Comparison of ENCODE assay signal across 25 cellular contexts in genomic region chr3:71514621-71515020, GRCh38.
DNase-seq lines count a peak whose midpoint lies in the region; ATAC-seq, FAIRE-seq and TF ChIP-seq lines count a peak whose summit lies in the region.
"Had no signal": no experiment of that assay in that cellular context is flagged by ENCODE, and none has a peak within 500 bp of the region (broad histone marks: within the 10 kb centered on the region; RNA-seq: fewer than 3 reads in every experiment).

No MANE protein-coding gene starts in this region.

- no peaks in the 10 kb centered on the region for H4K20me1 ChIP-seq in SK-N-SH (ENCODE audit: insufficient read depth)
- H4K20me1 ChIP-seq in HepG2 (ENCODE audit: insufficient read depth, low read length), result peaks cover 11% of the 10 kb centered on the region

- no peaks in the 10 kb centered on the region for H3K9me3 ChIP-seq in SK-N-SH
- H3K9me3 ChIP-seq in mesenchymal stem cell (ENCODE audit: control insufficient read depth, low read length), result no peaks in the 10 kb centered on the region
- H3K9me3 ChIP-seq in HepG2 (ENCODE audit: low read length), result no peaks in the 10 kb centered on the region
- H3K9me3 ChIP-seq in psoas muscle, result no peaks in the 10 kb centered on the region
- H3K9me3 ChIP-seq: left ventricle myocardium inferior, right lobe of liver, SJSA1, tibial nerve had no signal

- no peak for TF ChIP-seq POLR2A in HepG2 (IDR thresholded peaks at IDR 0.05; ENCODE audit: insufficient read depth in 1 of 2, low read depth in 2 of 2, low read length in 2 of 2)

- TF ChIP-seq EP300 in SK-N-SH (IDR thresholded peaks at IDR 0.05; ENCODE audit: borderline replicate concordance in 1 of 2, low read depth in 1 of 2, low read length in 1 of 2) (no peak), HepG2 (IDR thresholded peaks at IDR 0.05; ENCODE audit: low read depth in 2 of 2, low read length in 2 of 2) (no peak), HepG2 (CRISPR knock-in tag; IDR thresholded peaks at IDR 0.05; ENCODE audit: borderline replicate concordance) (no peak)

- intact Hi-C loops in HepG2 (cut with micrococcal nuclease; ENCODE audit: unreplicated experiment) (no loop called here), psoas muscle (cut with DNase I) (no loop called here)

- H3K79me1 ChIP-seq in mesenchymal stem cell (replicated peaks; ENCODE audit: low read length, poor library complexity, severe bottlenecking), result no peaks in the 10 kb centered on the region

- 90% methylated on average over 5 of the region's 5 CpGs for WGBS in SK-N-SH (ENCODE audit: low lambda C conversion rate)
- WGBS in mesenchymal stem cell, result 81% methylated on average over 5 of the region's 5 CpGs
- 94% methylated on average over 5 of the region's 5 CpGs for WGBS in HepG2 (ENCODE audit: low lambda C conversion rate)
- WGBS in psoas muscle, 3 donors, result 93 to 99% (median 96%) methylated on average over 5 of the region's 5 CpGs

- peak overlapping the region; percentile 53 for H2AK5ac ChIP-seq in mesenchymal stem cell (ENCODE audit: low read length, severe bottlenecking)

- DNase-seq in SK-N-SH (no peak), bronchial epithelial cell (ENCODE audit: low read depth) (peak; percentile 68), mesenchymal stem cell (no peak), HepG2 (ENCODE audit: low spot score) (no peak), SKM-1 treated with dmso at 0.1 percent for 144 hours (lab: John Stamatoyannopoulos, UW; ENCODE audit: unreplicated experiment) (no peak), psoas muscle (no peak)
- DNase-seq: activated CD4-positive, alpha-beta T cell treated with anti-CD3 and anti-CD28 coated beads, Interleukin-2, amount 10 ng/mL, durations not matched to agents 24 days and 14 days; activated CD8-positive, alpha-beta memory T cell treated with anti-CD3 and anti-CD28 coated beads for 24 hours; activated effector memory CD4-positive, alpha-beta T cell treated with Interleukin-2 at 50 U/mL for 16 hours; DMS79; immature natural killer cell; left ventricle myocardium inferior; MV-4-11; NCI-H1436 treated with DMSO at 0.1 percent for 48 hours; NCI-H2081 treated with DMSO at 0.1 percent for 48 hours; NCI-H345; NCI-H748 treated with DMSO at 0.1 percent for 48 hours; right lobe of liver; stimulated activated CD4-positive, alpha-beta T cell treated with anti-CD3 and anti-CD28 coated beads, Interleukin-4, amount 100 ng/mL, for 24 hours had no signal

- H3K9ac ChIP-seq in SK-N-SH (no peak overlapping the region), mesenchymal stem cell (ENCODE audit: low read length) (no peak overlapping the region), HepG2 (ENCODE audit: insufficient read depth, low read depth, low read length) (no peak overlapping the region)

- H2BK5ac ChIP-seq in mesenchymal stem cell (ENCODE audit: low read depth, low read length, poor library complexity, severe bottlenecking), result no peak overlapping the region

- no peak overlapping the region for H3K4ac ChIP-seq in mesenchymal stem cell (ENCODE audit: low read depth in 1 of 2, low read length in 2 of 2)

- H3K79me2 ChIP-seq in SK-N-SH (ENCODE audit: insufficient read depth) (peaks cover 82% of the 10 kb centered on the region), HepG2 (ENCODE audit: insufficient read depth, low read length) (peaks cover 48% of the 10 kb centered on the region)

- H3K27ac ChIP-seq in SK-N-SH (ENCODE audit: low read depth in 2 of 2, low read length in 1 of 2) (peak overlapping the region in 1 of 2 experiments; percentile 15; a peak in 1 of 4 replicates), mesenchymal stem cell (ENCODE audit: low read length, poor library complexity, severe bottlenecking) (peak overlapping the region; percentile 52), HepG2 (ENCODE audit: extremely low read length, insufficient read depth, low read length) (no peak overlapping the region), psoas muscle (no peak overlapping the region)
- H3K27ac ChIP-seq: 22Rv1, SJSA1, tibial nerve had no signal

- TF ChIP-seq RAD21 in SK-N-SH (IDR thresholded peaks at IDR 0.05; ENCODE audit: low read length), result no peak
- no peak for TF ChIP-seq RAD21 in HepG2 (CRISPR knock-in tag; IDR thresholded peaks at IDR 0.05)

- H3K36me3 ChIP-seq in SK-N-SH (replicated peaks in 1 of 2; ENCODE audit: control insufficient read depth in 1 of 2, insufficient read depth in 2 of 2, low read length in 1 of 2) (peaks cover 0 to 6% of the 10 kb centered on the region in 2 experiments), bronchial epithelial cell (ENCODE audit: control insufficient read depth, insufficient read depth, low read length) (no peaks in the 10 kb centered on the region), mesenchymal stem cell (ENCODE audit: control insufficient read depth in 1 of 2, insufficient read depth in 2 of 2, low read depth in 1 of 2, low read length in 2 of 2) (no peaks in the 10 kb centered on the region), HepG2 (replicated peaks in 1 of 2; ENCODE audit: control insufficient read depth in 1 of 2, insufficient read depth in 2 of 2, low read length in 2 of 2) (0 out of 5 replicates have a peak, but pooled peaks cover 0 to 5% of the 10 kb centered on the region in 2 experiments), psoas muscle (ENCODE audit: insufficient read depth in 1 of 2, low read depth in 1 of 2) (no peaks in the 10 kb centered on the region)
- H3K36me3 ChIP-seq: left ventricle myocardium inferior, right lobe of liver, SJSA1 had no signal

- H2AFZ ChIP-seq in SK-N-SH (ENCODE audit: low read depth), result no peak overlapping the region
- H2AFZ ChIP-seq in mesenchymal stem cell (ENCODE audit: low read depth, low read length), result no peak overlapping the region
- H2AFZ ChIP-seq in HepG2 (ENCODE audit: low read length), result no peak overlapping the region

- H3K23ac ChIP-seq in mesenchymal stem cell (ENCODE audit: low read length in 2 of 2), result no peak overlapping the region

- no peak overlapping the region for H4K8ac ChIP-seq in mesenchymal stem cell (ENCODE audit: low read length)

- H3K4me2 ChIP-seq in SK-N-SH, result peak overlapping the region; percentile 41; the same call in 1 of the 2 replicates
- H3K4me2 ChIP-seq in mesenchymal stem cell (ENCODE audit: low read length, poor library complexity, severe bottlenecking), result no peak overlapping the region
- H3K4me2 ChIP-seq in HepG2 (ENCODE audit: low read depth, low read length), result no peak overlapping the region

- H3K27me3 ChIP-seq in SK-N-SH (ENCODE audit: insufficient read depth) (no peaks in the 10 kb centered on the region), bronchial epithelial cell (ENCODE audit: control insufficient read depth, insufficient read depth, low read length) (no peaks in the 10 kb centered on the region), mesenchymal stem cell (ENCODE audit: control insufficient read depth in 1 of 2, insufficient read depth in 1 of 2, low read length in 2 of 2) (no peaks in the 10 kb centered on the region), HepG2 (ENCODE audit: control insufficient read depth in 1 of 2, insufficient read depth in 2 of 2, low read length in 2 of 2) (no peaks in the 10 kb centered on the region), psoas muscle (ENCODE audit: insufficient read depth in 3 of 3, low read length in 2 of 3) (no peaks in the 10 kb centered on the region)
- H3K27me3 ChIP-seq: right lobe of liver, SJSA1, tibial nerve had no signal

- H3K18ac ChIP-seq in mesenchymal stem cell (ENCODE audit: low read depth in 1 of 2, low read length in 2 of 2), result peak overlapping the region in 1 of 2 experiments; percentile 23

- H3K4me1 ChIP-seq in SK-N-SH (ENCODE audit: control insufficient read depth in 1 of 2, insufficient read depth in 2 of 2, low read depth in 1 of 2, low read length in 1 of 2) (peaks cover 9 to 35% of the 10 kb centered on the region in 2 experiments; a peak in 3 of 4 replicates), mesenchymal stem cell (ENCODE audit: control insufficient read depth, insufficient read depth, low read depth, low read length) (peaks cover 8% of the 10 kb centered on the region), HepG2 (ENCODE audit: insufficient read depth, low read length) (peaks cover 31% of the 10 kb centered on the region), psoas muscle (no peaks in the 10 kb centered on the region)

- FAIRE-seq in bronchial epithelial cell (lab: Jason Lieb, UNC), result no peak
- no peak for FAIRE-seq in HepG2 (lab: Jason Lieb, UNC)

- no peak overlapping the region for H2BK12ac ChIP-seq in mesenchymal stem cell (ENCODE audit: low read length in 2 of 2)

- POLR2A ChIA-PET in SK-N-SH (lab: Yijun Ruan, JAX) (no interaction called here), HepG2 (lab: Yijun Ruan, JAX) (no interaction called here)

- no peak overlapping the region for H2BK120ac ChIP-seq in mesenchymal stem cell (ENCODE audit: low read depth, low read length)

- no peak overlapping the region for H3K4me3 ChIP-seq in SK-N-SH (ENCODE audit: low read depth in 2 of 2, low read length in 1 of 2)
- H3K4me3 ChIP-seq in bronchial epithelial cell (ENCODE audit: low read depth, low read length), result no peak overlapping the region
- no peak overlapping the region for H3K4me3 ChIP-seq in mesenchymal stem cell (ENCODE audit: insufficient read depth in 1 of 2, low read depth in 1 of 2, low read length in 2 of 2)
- H3K4me3 ChIP-seq in HepG2 (replicated peaks in 1 of 3; ENCODE audit: insufficient read depth in 1 of 3, low read depth in 2 of 3, low read length in 3 of 3), result no peak overlapping the region
- no peak overlapping the region for H3K4me3 ChIP-seq in psoas muscle
- H3K4me3 ChIP-seq: right lobe of liver, SJSA1, tibial nerve had no signal

- H2BK15ac ChIP-seq in mesenchymal stem cell (ENCODE audit: low read depth, poor library complexity, severe bottlenecking), result no peak overlapping the region

- no peak for TF ChIP-seq CTCF in SK-N-SH (IDR thresholded peaks at IDR 0.05)
- no peak for TF ChIP-seq CTCF in bronchial epithelial cell (IDR thresholded peaks at IDR 0.05; ENCODE audit: insufficient read depth, low read length, severe bottlenecking)
- TF ChIP-seq CTCF in HepG2 (CRISPR knock-in tag; IDR thresholded peaks at IDR 0.05), result no peak
- TF ChIP-seq CTCF in psoas muscle (IDR thresholded peaks at IDR 0.05), result no peak

- in situ Hi-C loops in HepG2 (cut with HindIII; ENCODE audit: extremely low pct_ligation_motif_present, low pct_unique_long_range_greater_than_20kb), result no loop called here

- no peak overlapping the region for H3K14ac ChIP-seq in mesenchymal stem cell (ENCODE audit: low read length in 2 of 2)

- H3K9me2 ChIP-seq in SK-N-SH, result no peaks in the 10 kb centered on the region

- H4K91ac ChIP-seq in mesenchymal stem cell (ENCODE audit: low read length), result no peak overlapping the region

- ATAC-seq in SK-N-SH treated with all-trans-retinoic acid at 6 μM for 48 hours (no peak), HepG2 (no peak), psoas muscle (no peak), HG02970 (IDR thresholded peaks at IDR 0.05; ENCODE audit: low FRiP score, unreplicated experiment) (no peak)
- ATAC-seq: right lobe of liver, WTC11 had no signal

- peaks cover 48% of the 10 kb centered on the region for H3F3A ChIP-seq in SK-N-SH (replicated peaks; ENCODE audit: insufficient read depth)

- CTCF ChIA-PET in SK-N-SH (lab: Yijun Ruan, JAX) (no interaction called here), HepG2 (lab: Yijun Ruan, JAX; ENCODE audit: low intra/inter-chr PET ratio, low total read pairs) (no interaction called here)

- no TSS peak for BruUV-seq in HepG2 (replicated peaks; lab: Mats Ljungman, UMichigan)

TF ChIP-seq in SK-N-SH treated with all-trans-retinoic acid at 6 μM for 48 hours, 23 proteins besides CTCF, POLR2A, EP300 and RAD21 (continues in another document):
- no peak for TF ChIP-seq CSDC2 (CRISPR knock-in tag; IDR thresholded peaks at IDR 0.05)
